In genomic region chr9:38008168-38009034, GRCh38 we compare ENCODE assay signal across 8 cellular contexts.
A peak's percentile ranks its signal among the peaks of the same experiment; 100 is the strongest.
DNase-seq lines count a peak whose midpoint lies in the region; ATAC-seq and TF ChIP-seq lines count a peak whose summit lies in the region.

No MANE protein-coding gene starts in this region.

- peak overlapping the region; percentile 39 for H3K4ac ChIP-seq in trophoblast cell (ENCODE audit: low read depth, low read length)

- H3K4me3 ChIP-seq in HUES6 (ENCODE audit: low read depth, low read length) (no peak overlapping the region), fibroblast of lung (replicated peaks in 1 of 4; ENCODE audit: control extremely low read depth in 1 of 4, insufficient read depth in 1 of 4, low read depth in 3 of 4, low read length in 4 of 4) (no peak overlapping the region), trophoblast cell (ENCODE audit: low read depth, low read length) (no peak overlapping the region)

- H3K4me1 ChIP-seq in HUES6 (ENCODE audit: control insufficient read depth, insufficient read depth, low read length) (peaks cover 35% of the 10 kb centered on the region), fibroblast of lung (ENCODE audit: control insufficient read depth, extremely low read depth, insufficient read depth, low read length) (peaks cover 29% of the 10 kb centered on the region), trophoblast cell (ENCODE audit: control insufficient read depth in 1 of 2, insufficient read depth in 2 of 2, low read length in 2 of 2) (peaks cover 20% of the 10 kb centered on the region in 2 experiments)

- DNase-seq in GM04503 (ENCODE audit: low read depth) (peak; percentile 69), fibroblast of lung (ENCODE audit: low read depth in 2 of 2) (peak; percentile 74 to 96), trophoblast cell (peak; percentile 92 to 95), NCI-H1092 (lab: John Stamatoyannopoulos, UW) (no peak), activated gamma-delta T cell treated with Interleukin-2 at 50 U/mL for 16 hours (no peak)
- DNase-seq in activated CD4-positive, alpha-beta T cell treated with anti-CD3 and anti-CD28 coated beads for 48 hours, result peak; percentile 84

- H3K27me3 ChIP-seq in HUES6 (ENCODE audit: control insufficient read depth, insufficient read depth, low read length), result no peaks in the 10 kb centered on the region
- no peaks in the 10 kb centered on the region for H3K27me3 ChIP-seq in fibroblast of lung (ENCODE audit: control insufficient read depth, insufficient read depth, low read length)
- H3K27me3 ChIP-seq in trophoblast cell (ENCODE audit: insufficient read depth, low read length), result no peaks in the 10 kb centered on the region

- peaks cover 5% of the 10 kb centered on the region for H3K79me1 ChIP-seq in trophoblast cell (ENCODE audit: low read length)

- H3K9me3 ChIP-seq in HUES6 (ENCODE audit: control insufficient read depth, insufficient read depth, low read depth, low read length) (no peaks in the 10 kb centered on the region), fibroblast of lung (ENCODE audit: control insufficient read depth, insufficient read depth, low read depth, low read length) (no peaks in the 10 kb centered on the region), trophoblast cell (ENCODE audit: insufficient read depth, low read depth, low read length) (peaks cover 4% of the 10 kb centered on the region)

- H3K27ac ChIP-seq in HUES6 (ENCODE audit: low read depth, low read length) (peak overlapping the region; percentile 28; the same call in 1 of the 2 replicates), fibroblast of lung (ENCODE audit: insufficient read depth, low read length) (peak overlapping the region; percentile 96), trophoblast cell (ENCODE audit: low read depth, low read length) (peak overlapping the region; percentile 42)

- H2BK5ac ChIP-seq in trophoblast cell (ENCODE audit: low read depth, low read length, poor library complexity), result peak overlapping the region; percentile 0

- H3K9ac ChIP-seq in HUES6 (ENCODE audit: low read length) (peak overlapping the region; percentile 39), fibroblast of lung (ENCODE audit: insufficient read depth, low read length) (peak overlapping the region; percentile 17), trophoblast cell (ENCODE audit: low read length) (no peak overlapping the region)

- no peak overlapping the region for H2AFZ ChIP-seq in fibroblast of lung (ENCODE audit: low read length)
- H2AFZ ChIP-seq in trophoblast cell (ENCODE audit: insufficient read depth, low read length, poor library complexity), result no peak overlapping the region

- peak overlapping the region; percentile 44 for H2BK12ac ChIP-seq in trophoblast cell (ENCODE audit: low read length)

- peaks cover 62% of the 10 kb centered on the region for H3K79me2 ChIP-seq in fibroblast of lung (ENCODE audit: control insufficient read depth, insufficient read depth, low read length)
- peaks cover 10% of the 10 kb centered on the region for H3K79me2 ChIP-seq in trophoblast cell (ENCODE audit: control insufficient read depth, insufficient read depth, low read length, poor library complexity)

- no peak overlapping the region for H3K23ac ChIP-seq in trophoblast cell (ENCODE audit: low read length)

- peak; percentile 65 for ATAC-seq in GM21619 (IDR thresholded peaks at IDR 0.05; ENCODE audit: unreplicated experiment)

- peak overlapping the region; percentile 41 for H4K91ac ChIP-seq in trophoblast cell (ENCODE audit: low read depth, low read length)

- H4K20me1 ChIP-seq in fibroblast of lung (ENCODE audit: control insufficient read depth, extremely low read depth, insufficient read depth, low read length), result no peaks in the 10 kb centered on the region

- H3K4me2 ChIP-seq in fibroblast of lung (ENCODE audit: extremely low read depth, insufficient read depth, low read length) (peak overlapping the region; percentile 54), trophoblast cell (ENCODE audit: low read length) (no peak overlapping the region)

- no CpG with 5 or more reads among the region's 10 CpGs for WGBS in trophoblast cell (ENCODE audit: extremely low coverage, insufficient coverage, insufficient read length)

- no peak overlapping the region for H4K8ac ChIP-seq in trophoblast cell (ENCODE audit: low read depth, low read length)

- H2BK120ac ChIP-seq in trophoblast cell (ENCODE audit: insufficient read depth, low read length, poor library complexity), result no peak overlapping the region

- peak overlapping the region; percentile 18 for H3K18ac ChIP-seq in trophoblast cell (ENCODE audit: low read length)

- peak overlapping the region; percentile 0 for H2AK5ac ChIP-seq in trophoblast cell (ENCODE audit: low read length)

- H3K36me3 ChIP-seq in HUES6 (ENCODE audit: control insufficient read depth, insufficient read depth, low read length), result peaks cover 14% of the 10 kb centered on the region; the same call in 1 of the 2 replicates
- H3K36me3 ChIP-seq in fibroblast of lung (ENCODE audit: control insufficient read depth, insufficient read depth, low read length), result peaks cover 2% of the 10 kb centered on the region
- peaks cover 30 to 35% of the 10 kb centered on the region in 2 experiments for H3K36me3 ChIP-seq in trophoblast cell (ENCODE audit: control insufficient read depth in 1 of 2, insufficient read depth in 2 of 2, low read length in 2 of 2)

- peak overlapping the region; percentile 9 for H3K14ac ChIP-seq in trophoblast cell (ENCODE audit: low read length)

- TF ChIP-seq CTCF in fibroblast of lung (conservative IDR thresholded peaks at IDR 0.05 in 1 of 2, IDR thresholded peaks at IDR 0.05 in 1 of 2; ENCODE audit: low read depth in 1 of 2, low read length in 2 of 2), result no peak

- H4K12ac ChIP-seq in trophoblast cell (ENCODE audit: low read depth, low read length), result no peak overlapping the region

Comparison
In these comparisons a context has a peak if more than half of its experiments do, and no peak if none do; other contexts are left out.
1. DNase-seq: peak in GM04503 (single experiment), activated CD4-positive, alpha-beta T cell treated with anti-CD3 and anti-CD28 coated beads for 48 hours (single experiment), fibroblast of lung (2 of 2) and trophoblast cell (2 of 2); none in NCI-H1092 (single experiment) and activated gamma-delta T cell treated with Interleukin-2 at 50 U/mL for 16 hours (single experiment).
2. H3K27ac ChIP-seq: peak in every context shown above with its lines; median percentile 96 in fibroblast of lung; 42 in trophoblast cell; 28 in HUES6.